ENCODE assay signal across 1 cellular context in the genomic region with DNA sequence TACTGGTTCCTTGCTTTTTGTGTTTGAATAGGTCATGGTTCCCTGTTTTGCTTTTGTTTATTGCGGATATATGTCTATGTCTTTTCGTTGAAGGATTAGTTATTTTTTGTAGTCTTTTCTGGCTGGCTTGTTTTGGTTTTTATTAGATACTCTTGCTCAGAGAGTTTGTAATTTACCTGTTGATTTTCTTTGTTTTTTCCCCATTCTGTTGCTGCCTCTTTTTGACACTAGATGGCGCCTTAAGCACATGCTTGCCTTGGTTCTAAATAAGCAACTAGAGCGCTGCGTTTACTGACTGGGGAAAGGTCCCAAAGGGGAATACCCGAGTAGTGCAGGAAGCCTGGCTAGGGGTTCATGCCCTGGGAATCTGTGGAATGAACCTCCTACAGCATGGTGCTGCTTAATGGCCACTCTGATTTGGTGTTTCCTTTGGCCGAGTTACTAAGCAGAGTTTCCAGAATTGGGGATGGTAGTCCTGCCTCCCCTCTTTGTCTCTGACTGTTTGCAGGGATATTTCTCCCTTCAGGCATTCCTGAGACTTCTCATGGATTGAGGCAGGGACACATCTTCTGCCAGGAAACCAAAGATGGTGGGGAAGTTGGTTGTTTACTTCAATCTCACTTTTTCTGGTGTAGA.
A peak's percentile ranks its signal among the peaks of the same experiment; 100 is the strongest.
TF ChIP-seq lines count a peak whose summit lies in the region.

No MANE protein-coding gene starts in this region.

TF ChIP-seq in K562, 482 proteins besides CTCF, POLR2A, EP300 and RAD21 (continued from another document):
- TF ChIP-seq ZNF174 (CRISPR knock-in tag; IDR thresholded peaks at IDR 0.05) (no peak), TCFL5 (CRISPR knock-in tag; conservative IDR thresholded peaks at IDR 0.05) (no peak), ETS2 (tag; IDR thresholded peaks at IDR 0.05; ENCODE audit: borderline replicate concordance, poor library complexity, severe bottlenecking) (no peak), EHMT2 (IDR thresholded peaks at IDR 0.05) (peak; percentile 84; the same call in 1 of the 2 replicates), TCF7 (IDR thresholded peaks at IDR 0.05; ENCODE audit: borderline replicate concordance) (no peak), RFX7 (CRISPR knock-in tag; IDR thresholded peaks at IDR 0.05) (no peak), ZNF589 (CRISPR knock-in tag; IDR thresholded peaks at IDR 0.05; ENCODE audit: low read depth) (no peak), DMBX1 (CRISPR knock-in tag; IDR thresholded peaks at IDR 0.05; ENCODE audit: borderline replicate concordance) (0 out of 2 replicates have a peak, but pooled peaks have one; percentile 44), ZNF3 (CRISPR knock-in tag; IDR thresholded peaks at IDR 0.05) (no peak), OTX1 (CRISPR knock-in tag; IDR thresholded peaks at IDR 0.05) (0 out of 2 replicates have a peak, but pooled peaks have one; percentile 22), PRPF4 (IDR thresholded peaks at IDR 0.05; ENCODE audit: insufficient read depth, low read depth, low read length, poor library complexity, severe bottlenecking) (no peak), JUNB (CRISPR knock-in tag; conservative IDR thresholded peaks at IDR 0.05) (no peak), XRCC3 (IDR thresholded peaks at IDR 0.05) (peak; percentile 95), MEIS2 (IDR thresholded peaks at IDR 0.05; ENCODE audit: partially characterized antibody) (no peak), TEAD4 (IDR thresholded peaks at IDR 0.05; ENCODE audit: low read length) (0 out of 2 replicates have a peak, but pooled peaks have one; percentile 17), TEAD4 (CRISPR knock-in tag; IDR thresholded peaks at IDR 0.05; ENCODE audit: borderline replicate concordance) (no peak)
- TF ChIP-seq, protein P1, sequence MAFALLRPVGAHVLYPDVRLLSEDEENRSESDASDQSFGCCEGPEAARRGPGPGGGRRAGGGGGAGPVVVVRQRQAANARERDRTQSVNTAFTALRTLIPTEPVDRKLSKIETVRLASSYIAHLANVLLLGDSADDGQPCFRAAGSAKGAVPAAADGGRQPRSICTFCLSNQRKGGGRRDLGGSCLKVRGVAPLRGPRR (CRISPR knock-in tag; IDR thresholded peaks at IDR 0.05): no peak
- TF ChIP-seq, protein P2, sequence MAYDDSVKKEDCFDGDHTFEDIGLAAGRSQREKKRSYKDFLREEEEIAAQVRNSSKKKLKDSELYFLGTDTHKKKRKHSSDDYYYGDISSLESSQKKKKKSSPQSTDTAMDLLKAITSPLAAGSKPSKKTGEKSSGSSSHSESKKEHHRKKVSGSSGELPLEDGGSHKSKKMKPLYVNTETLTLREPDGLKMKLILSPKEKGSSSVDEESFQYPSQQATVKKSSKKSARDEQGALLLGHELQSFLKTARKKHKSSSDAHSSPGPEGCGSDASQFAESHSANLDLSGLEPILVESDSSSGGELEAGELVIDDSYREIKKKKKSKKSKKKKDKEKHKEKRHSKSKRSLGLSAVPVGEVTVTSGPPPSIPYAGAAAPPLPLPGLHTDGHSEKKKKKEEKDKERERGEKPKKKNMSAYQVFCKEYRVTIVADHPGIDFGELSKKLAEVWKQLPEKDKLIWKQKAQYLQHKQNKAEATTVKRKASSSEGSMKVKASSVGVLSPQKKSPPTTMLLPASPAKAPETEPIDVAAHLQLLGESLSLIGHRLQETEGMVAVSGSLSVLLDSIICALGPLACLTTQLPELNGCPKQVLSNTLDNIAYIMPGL (CRISPR knock-in tag; IDR thresholded peaks at IDR 0.05): no peak
TF ChIP-seq in K562: peak in this region for 66.
